ENCODE assay signal across 1 cellular context in genomic region chr17:1347681-1348318, GRCh38.
TF ChIP-seq lines count a peak whose summit lies in the region.

No MANE protein-coding gene starts in this region.

TF ChIP-seq in WTC11, 78 proteins besides CTCF, POLR2A, EP300 and RAD21 (continued from another document):
- TF ChIP-seq ARID4B (CRISPR knock-in tag; IDR thresholded peaks at IDR 0.05; ENCODE audit: borderline replicate concordance) (no peak), MLX (CRISPR knock-in tag; IDR thresholded peaks at IDR 0.05) (no peak), ZNF138 (CRISPR knock-in tag; conservative IDR thresholded peaks at IDR 0.05) (no peak)
